20 cellular contexts compared by ENCODE assay signal in genomic region chr11:100010393-100010792, GRCh38.
DNase-seq lines count a peak whose midpoint lies in the region; ATAC-seq and TF ChIP-seq lines count a peak whose summit lies in the region.
"Had no signal": no experiment of that assay in that cellular context is flagged by ENCODE, and none has a peak within 500 bp of the region (broad histone marks: within the 10 kb centered on the region; RNA-seq: fewer than 3 reads in every experiment).

No MANE protein-coding gene starts in this region.

- H3K27ac ChIP-seq in BLaER1 (no peak overlapping the region), foreskin keratinocyte (no peak overlapping the region), right lobe of liver (no peak overlapping the region)
- no peak overlapping the region for H3K27ac ChIP-seq in CD8-positive, alpha-beta memory T cell (ENCODE audit: low read depth, low read length)

- DNase-seq in NT2/D1 (ENCODE audit: low read depth, low spot score): peak; percentile 13
- DNase-seq in foreskin keratinocyte: no peak
- DNase-seq in right lobe of liver: no peak
- no peak for DNase-seq in NCI-H187 treated with DMSO at 0.1 percent for 48 hours (lab: John Stamatoyannopoulos, UW)
- DNase-seq in CD8-positive, alpha-beta memory T cell: no peak
- DNase-seq: central memory CD4-positive, alpha-beta T cell; effector CD4-positive, alpha-beta T cell; GF-D8; head of caudate nucleus; midbrain; NCI-H146; NCI-H2227 treated with DMSO at 0.1 percent for 48 hours; NK-92 treated with Interleukin-12 subunit alpha and Interleukin-12 subunit beta, amount 100 ng/mL, for 24 hours; right cardiac atrium; SHP77 treated with DMSO at 0.1 percent for 48 hours; T-helper 17 cell had no signal

- H3K36me3 ChIP-seq in BLaER1: no peaks in the 10 kb centered on the region
- no peaks in the 10 kb centered on the region for H3K36me3 ChIP-seq in NT2/D1 (ENCODE audit: insufficient read depth, insufficient read length, low read length)
- H3K36me3 ChIP-seq in right lobe of liver: no peaks in the 10 kb centered on the region
- H3K36me3 ChIP-seq in CD8-positive, alpha-beta memory T cell (ENCODE audit: insufficient read depth, low read length): no peaks in the 10 kb centered on the region

- no peaks in the 10 kb centered on the region for H3K4me1 Mint-ChIP-seq in CD8-positive, alpha-beta memory T cell
- H3K4me1 Mint-ChIP-seq: T-helper 17 cell had no signal

- TF ChIP-seq POLR2A in right lobe of liver (IDR thresholded peaks at IDR 0.05): no peak

- H3K4me3 Mint-ChIP-seq in CD8-positive, alpha-beta memory T cell: no peak overlapping the region
- H3K4me3 Mint-ChIP-seq: T-helper 17 cell had no signal

- no peak overlapping the region for H3K4me3 ChIP-seq in BLaER1
- H3K4me3 ChIP-seq in GM12875 (ENCODE audit: low read depth, low read length): no peak overlapping the region
- no peak overlapping the region for H3K4me3 ChIP-seq in NT2/D1 (ENCODE audit: insufficient read length, low read depth)
- no peak overlapping the region for H3K4me3 ChIP-seq in right lobe of liver
- no peak overlapping the region for H3K4me3 ChIP-seq in CD8-positive, alpha-beta memory T cell (ENCODE audit: low read length)

- H3K27ac Mint-ChIP-seq in CD8-positive, alpha-beta memory T cell: no peak overlapping the region
- H3K27ac Mint-ChIP-seq: T-helper 17 cell had no signal

- H3K4me1 ChIP-seq in BLaER1 (peaks cover 18% of the 10 kb centered on the region), NT2/D1 (ENCODE audit: insufficient read depth, insufficient read length) (no peaks in the 10 kb centered on the region), foreskin keratinocyte (no peaks in the 10 kb centered on the region), right lobe of liver (no peaks in the 10 kb centered on the region)
- no peaks in the 10 kb centered on the region for H3K4me1 ChIP-seq in CD8-positive, alpha-beta memory T cell (ENCODE audit: insufficient read depth, low read length)

- no peaks in the 10 kb centered on the region for H3K36me3 Mint-ChIP-seq in CD8-positive, alpha-beta memory T cell

- H3K27me3 ChIP-seq in BLaER1: no peaks in the 10 kb centered on the region
- no peaks in the 10 kb centered on the region for H3K27me3 ChIP-seq in NT2/D1 (ENCODE audit: insufficient read depth, insufficient read length)
- H3K27me3 ChIP-seq in foreskin keratinocyte: no peaks in the 10 kb centered on the region
- H3K27me3 ChIP-seq in right lobe of liver: no peaks in the 10 kb centered on the region
- H3K27me3 ChIP-seq in CD8-positive, alpha-beta memory T cell (ENCODE audit: insufficient read depth, low read length, poor library complexity, severe bottlenecking): no peaks in the 10 kb centered on the region

- H3K27me3 Mint-ChIP-seq in CD8-positive, alpha-beta memory T cell: no peaks in the 10 kb centered on the region
- H3K27me3 Mint-ChIP-seq: T-helper 17 cell had no signal

- POLR2A ChIA-PET in CD8-positive, alpha-beta memory T cell (lab: Charles Lee): no interaction called here

- H3K4me2 ChIP-seq in BLaER1: peak overlapping the region; percentile 23; the same call in 1 of the 2 replicates

- ATAC-seq in foreskin keratinocyte (no peak), HG03520 (IDR thresholded peaks at IDR 0.05; ENCODE audit: unreplicated experiment) (no peak), right lobe of liver (no peak)
- ATAC-seq: activated CD4-positive, CD25-positive, alpha-beta regulatory T cell treated with anti-CD3 and anti-CD28 coated beads, Interleukin-2, amount 50 U/mL, for 24 hours; right cardiac atrium; T-helper 17 cell had no signal

- TF ChIP-seq CTCF in GM12875 (IDR thresholded peaks at IDR 0.05; ENCODE audit: borderline replicate concordance, insufficient read depth, low read depth, low read length) (0 out of 2 replicates have a peak, but pooled peaks have one; percentile 17), foreskin keratinocyte (conservative IDR thresholded peaks at IDR 0.05) (peak; percentile 6), right lobe of liver (IDR thresholded peaks at IDR 0.05) (no peak)

- WGBS in right lobe of liver (ENCODE audit: insufficient coverage, low coverage, low lambda C conversion rate, missing lambda C conversion rate): 29% methylated on average over 3 of the region's 3 CpGs

- H3K9ac ChIP-seq in BLaER1 (no peak overlapping the region), NT2/D1 (ENCODE audit: insufficient read length, low read depth) (no peak overlapping the region)

- intact Hi-C loops in right lobe of liver (cut with DNase I): no loop called here

- H3K9me3 ChIP-seq in BLaER1 (no peaks in the 10 kb centered on the region), NT2/D1 (ENCODE audit: insufficient read depth, low read length) (no peaks in the 10 kb centered on the region), right lobe of liver (no peaks in the 10 kb centered on the region)
- no peaks in the 10 kb centered on the region for H3K9me3 ChIP-seq in CD8-positive, alpha-beta memory T cell (ENCODE audit: low read length)

- no peaks in the 10 kb centered on the region for H4K20me1 ChIP-seq in BLaER1

- H3K9me3 Mint-ChIP-seq in CD8-positive, alpha-beta memory T cell: peaks cover 11 to 43% (median 15%) of the 10 kb centered on the region in 5 donors

- CTCF ChIA-PET in CD8-positive, alpha-beta memory T cell (lab: Charles Lee): no interaction called here

Comparison
In these comparisons a context has a peak if more than half of its experiments do, and no peak if none do; other contexts are left out.
1. CTCF ChIP-seq: peak in GM12875 (single experiment) and foreskin keratinocyte (single experiment); none in right lobe of liver (0 of 4).